ENCODE assay signal across 1 cellular context in genomic region chr16:8173111-8173644, GRCh38.
TF ChIP-seq lines count a peak whose summit lies in the region.

No MANE protein-coding gene starts in this region.

TF ChIP-seq in HepG2, 621 proteins besides CTCF, POLR2A, EP300 and RAD21 (continued from another document and continues in another):
- TF ChIP-seq ZFP91 (CRISPR knock-in tag; IDR thresholded peaks at IDR 0.05; ENCODE audit: borderline replicate concordance) (peak; percentile 20; the same call in 1 of the 2 replicates), ZNF782 (CRISPR knock-in tag; IDR thresholded peaks at IDR 0.05; ENCODE audit: borderline replicate concordance) (peak; percentile 51; the same call in 1 of the 2 replicates), ZNF121 (CRISPR knock-in tag; IDR thresholded peaks at IDR 0.05) (peak; percentile 39; the same call in 1 of the 2 replicates), SMAD1 (CRISPR knock-in tag; IDR thresholded peaks at IDR 0.05; ENCODE audit: borderline replicate concordance, low read depth) (0 out of 2 replicates have a peak, but pooled peaks have one; percentile 53), ZNF180 (CRISPR knock-in tag; IDR thresholded peaks at IDR 0.05; ENCODE audit: borderline replicate concordance, low read depth) (no peak), ELK4 (CRISPR knock-in tag; IDR thresholded peaks at IDR 0.05; ENCODE audit: borderline replicate concordance) (no peak), ZNF230 (CRISPR knock-in tag; IDR thresholded peaks at IDR 0.05) (no peak; the same call in 1 of the 2 replicates), ZNF619 (CRISPR knock-in tag; IDR thresholded peaks at IDR 0.05) (no peak), AHR (CRISPR knock-in tag; IDR thresholded peaks at IDR 0.05) (0 out of 2 replicates have a peak, but pooled peaks have one; percentile 48), PHB2 (IDR thresholded peaks at IDR 0.05; ENCODE audit: partially characterized antibody) (no peak), LCORL (IDR thresholded peaks at IDR 0.05) (peak; percentile 49; the same call in 1 of the 2 replicates), LCORL (CRISPR knock-in tag; IDR thresholded peaks at IDR 0.05) (peak; percentile 85), ESRRA (CRISPR knock-in tag; IDR thresholded peaks at IDR 0.05; ENCODE audit: low read depth) (peak; percentile 51; the same call in 1 of the 2 replicates), DPF2 (CRISPR knock-in tag; IDR thresholded peaks at IDR 0.05; ENCODE audit: borderline replicate concordance, low read depth) (no peak), GABPA (IDR thresholded peaks at IDR 0.05; ENCODE audit: low read depth, low read length) (no peak), GABPA (CRISPR knock-in tag; IDR thresholded peaks at IDR 0.05; ENCODE audit: low read depth) (no peak), ZNF616 (CRISPR knock-in tag; IDR thresholded peaks at IDR 0.05; ENCODE audit: low read depth) (no peak), ZNF704 (CRISPR knock-in tag; IDR thresholded peaks at IDR 0.05; ENCODE audit: borderline replicate concordance) (no peak), ZNF335 (CRISPR knock-in tag; IDR thresholded peaks at IDR 0.05) (0 out of 2 replicates have a peak, but pooled peaks have one; percentile 25), ZNF354B (CRISPR knock-in tag; IDR thresholded peaks at IDR 0.05) (no peak), PHF8 (CRISPR knock-in tag; IDR thresholded peaks at IDR 0.05) (no peak), ZNF484 (CRISPR knock-in tag; IDR thresholded peaks at IDR 0.05; ENCODE audit: borderline replicate concordance, low read depth) (no peak), ZNF234 (CRISPR knock-in tag; conservative IDR thresholded peaks at IDR 0.05) (no peak), TOE1 (CRISPR knock-in tag; IDR thresholded peaks at IDR 0.05) (peak; percentile 64; the same call in 1 of the 2 replicates), ZNF816 (CRISPR knock-in tag; IDR thresholded peaks at IDR 0.05; ENCODE audit: borderline replicate concordance) (peak; percentile 44; the same call in 1 of the 2 replicates), MED1 (CRISPR knock-in tag; IDR thresholded peaks at IDR 0.05) (peak; percentile 74), ZBTB25 (CRISPR knock-in tag; IDR thresholded peaks at IDR 0.05) (peak; percentile 70), RFX1 (IDR thresholded peaks at IDR 0.05) (no peak), ZNF556 (CRISPR knock-in tag; IDR thresholded peaks at IDR 0.05; ENCODE audit: borderline replicate concordance) (peak; percentile 53; the same call in 1 of the 2 replicates), NKX3-1 (CRISPR knock-in tag; IDR thresholded peaks at IDR 0.05) (0 out of 2 replicates have a peak, but pooled peaks have one; percentile 67), SMYD3 (CRISPR knock-in tag; IDR thresholded peaks at IDR 0.05) (no peak), TBL1XR1 (IDR thresholded peaks at IDR 0.05; ENCODE audit: borderline replicate concordance, low read length, partially characterized antibody) (peak; percentile 62), NFKBIZ (CRISPR knock-in tag; IDR thresholded peaks at IDR 0.05) (no peak), TCF7 (IDR thresholded peaks at IDR 0.05; ENCODE audit: low read depth) (peak; percentile 71), PLRG1 (conservative IDR thresholded peaks at IDR 0.05) (no peak), RNF219 (CRISPR knock-in tag; IDR thresholded peaks at IDR 0.05) (no peak), KLF12 (CRISPR knock-in tag; IDR thresholded peaks at IDR 0.05; ENCODE audit: borderline replicate concordance) (no peak), THYN1 (CRISPR knock-in tag; IDR thresholded peaks at IDR 0.05; ENCODE audit: borderline replicate concordance, low read depth) (no peak), ZBTB44 (CRISPR knock-in tag; IDR thresholded peaks at IDR 0.05) (no peak), ZFX (CRISPR knock-in tag; IDR thresholded peaks at IDR 0.05; ENCODE audit: low read depth) (no peak), ZNF101 (CRISPR knock-in tag; IDR thresholded peaks at IDR 0.05; ENCODE audit: borderline replicate concordance, low read depth) (no peak), ARNT2 (CRISPR knock-in tag; IDR thresholded peaks at IDR 0.05; ENCODE audit: low read depth) (no peak), ZNF776 (CRISPR knock-in tag; IDR thresholded peaks at IDR 0.05) (no peak)
- TF ChIP-seq, protein P1, sequence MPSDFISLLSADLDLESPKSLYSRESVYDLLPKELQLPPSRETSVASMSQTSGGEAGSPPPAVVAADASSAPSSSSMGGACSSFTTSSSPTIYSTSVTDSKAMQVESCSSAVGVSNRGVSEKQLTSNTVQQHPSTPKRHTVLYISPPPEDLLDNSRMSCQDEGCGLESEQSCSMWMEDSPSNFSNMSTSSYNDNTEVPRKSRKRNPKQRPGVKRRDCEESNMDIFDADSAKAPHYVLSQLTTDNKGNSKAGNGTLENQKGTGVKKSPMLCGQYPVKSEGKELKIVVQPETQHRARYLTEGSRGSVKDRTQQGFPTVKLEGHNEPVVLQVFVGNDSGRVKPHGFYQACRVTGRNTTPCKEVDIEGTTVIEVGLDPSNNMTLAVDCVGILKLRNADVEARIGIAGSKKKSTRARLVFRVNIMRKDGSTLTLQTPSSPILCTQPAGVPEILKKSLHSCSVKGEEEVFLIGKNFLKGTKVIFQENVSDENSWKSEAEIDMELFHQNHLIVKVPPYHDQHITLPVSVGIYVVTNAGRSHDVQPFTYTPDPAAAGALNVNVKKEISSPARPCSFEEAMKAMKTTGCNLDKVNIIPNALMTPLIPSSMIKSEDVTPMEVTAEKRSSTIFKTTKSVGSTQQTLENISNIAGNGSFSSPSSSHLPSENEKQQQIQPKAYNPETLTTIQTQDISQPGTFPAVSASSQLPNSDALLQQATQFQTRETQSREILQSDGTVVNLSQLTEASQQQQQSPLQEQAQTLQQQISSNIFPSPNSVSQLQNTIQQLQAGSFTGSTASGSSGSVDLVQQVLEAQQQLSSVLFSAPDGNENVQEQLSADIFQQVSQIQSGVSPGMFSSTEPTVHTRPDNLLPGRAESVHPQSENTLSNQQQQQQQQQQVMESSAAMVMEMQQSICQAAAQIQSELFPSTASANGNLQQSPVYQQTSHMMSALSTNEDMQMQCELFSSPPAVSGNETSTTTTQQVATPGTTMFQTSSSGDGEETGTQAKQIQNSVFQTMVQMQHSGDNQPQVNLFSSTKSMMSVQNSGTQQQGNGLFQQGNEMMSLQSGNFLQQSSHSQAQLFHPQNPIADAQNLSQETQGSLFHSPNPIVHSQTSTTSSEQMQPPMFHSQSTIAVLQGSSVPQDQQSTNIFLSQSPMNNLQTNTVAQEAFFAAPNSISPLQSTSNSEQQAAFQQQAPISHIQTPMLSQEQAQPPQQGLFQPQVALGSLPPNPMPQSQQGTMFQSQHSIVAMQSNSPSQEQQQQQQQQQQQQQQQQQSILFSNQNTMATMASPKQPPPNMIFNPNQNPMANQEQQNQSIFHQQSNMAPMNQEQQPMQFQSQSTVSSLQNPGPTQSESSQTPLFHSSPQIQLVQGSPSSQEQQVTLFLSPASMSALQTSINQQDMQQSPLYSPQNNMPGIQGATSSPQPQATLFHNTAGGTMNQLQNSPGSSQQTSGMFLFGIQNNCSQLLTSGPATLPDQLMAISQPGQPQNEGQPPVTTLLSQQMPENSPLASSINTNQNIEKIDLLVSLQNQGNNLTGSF (CRISPR knock-in tag; IDR thresholded peaks at IDR 0.05), result no peak
- TF ChIP-seq, protein P2, sequence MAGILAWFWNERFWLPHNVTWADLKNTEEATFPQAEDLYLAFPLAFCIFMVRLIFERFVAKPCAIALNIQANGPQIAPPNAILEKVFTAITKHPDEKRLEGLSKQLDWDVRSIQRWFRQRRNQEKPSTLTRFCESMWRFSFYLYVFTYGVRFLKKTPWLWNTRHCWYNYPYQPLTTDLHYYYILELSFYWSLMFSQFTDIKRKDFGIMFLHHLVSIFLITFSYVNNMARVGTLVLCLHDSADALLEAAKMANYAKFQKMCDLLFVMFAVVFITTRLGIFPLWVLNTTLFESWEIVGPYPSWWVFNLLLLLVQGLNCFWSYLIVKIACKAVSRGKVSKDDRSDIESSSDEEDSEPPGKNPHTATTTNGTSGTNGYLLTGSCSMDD (CRISPR knock-in tag; IDR thresholded peaks at IDR 0.05), result no peak
- TF ChIP-seq, protein P3, sequence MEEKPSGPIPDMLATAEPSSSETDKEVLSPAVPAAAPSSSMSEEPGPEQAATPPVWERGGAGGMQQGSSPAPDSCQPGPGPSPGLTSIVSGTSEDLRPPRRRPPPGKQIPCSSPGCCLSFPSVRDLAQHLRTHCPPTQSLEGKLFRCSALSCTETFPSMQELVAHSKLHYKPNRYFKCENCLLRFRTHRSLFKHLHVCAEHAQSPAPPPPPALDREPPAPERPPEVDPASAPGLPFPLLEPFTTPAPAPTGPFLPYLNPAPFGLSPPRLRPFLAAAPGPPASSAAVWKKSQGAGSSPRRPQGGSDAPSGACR (CRISPR knock-in tag; IDR thresholded peaks at IDR 0.05), result peak; percentile 48; the same call in 1 of the 2 replicates
- TF ChIP-seq, protein P4, sequence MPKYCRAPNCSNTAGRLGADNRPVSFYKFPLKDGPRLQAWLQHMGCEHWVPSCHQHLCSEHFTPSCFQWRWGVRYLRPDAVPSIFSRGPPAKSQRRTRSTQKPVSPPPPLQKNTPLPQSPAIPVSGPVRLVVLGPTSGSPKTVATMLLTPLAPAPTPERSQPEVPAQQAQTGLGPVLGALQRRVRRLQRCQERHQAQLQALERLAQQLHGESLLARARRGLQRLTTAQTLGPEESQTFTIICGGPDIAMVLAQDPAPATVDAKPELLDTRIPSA (CRISPR knock-in tag; IDR thresholded peaks at IDR 0.05; ENCODE audit: borderline replicate concordance), result no peak
